1 cellular context compared by ENCODE assay signal in the genomic region with DNA sequence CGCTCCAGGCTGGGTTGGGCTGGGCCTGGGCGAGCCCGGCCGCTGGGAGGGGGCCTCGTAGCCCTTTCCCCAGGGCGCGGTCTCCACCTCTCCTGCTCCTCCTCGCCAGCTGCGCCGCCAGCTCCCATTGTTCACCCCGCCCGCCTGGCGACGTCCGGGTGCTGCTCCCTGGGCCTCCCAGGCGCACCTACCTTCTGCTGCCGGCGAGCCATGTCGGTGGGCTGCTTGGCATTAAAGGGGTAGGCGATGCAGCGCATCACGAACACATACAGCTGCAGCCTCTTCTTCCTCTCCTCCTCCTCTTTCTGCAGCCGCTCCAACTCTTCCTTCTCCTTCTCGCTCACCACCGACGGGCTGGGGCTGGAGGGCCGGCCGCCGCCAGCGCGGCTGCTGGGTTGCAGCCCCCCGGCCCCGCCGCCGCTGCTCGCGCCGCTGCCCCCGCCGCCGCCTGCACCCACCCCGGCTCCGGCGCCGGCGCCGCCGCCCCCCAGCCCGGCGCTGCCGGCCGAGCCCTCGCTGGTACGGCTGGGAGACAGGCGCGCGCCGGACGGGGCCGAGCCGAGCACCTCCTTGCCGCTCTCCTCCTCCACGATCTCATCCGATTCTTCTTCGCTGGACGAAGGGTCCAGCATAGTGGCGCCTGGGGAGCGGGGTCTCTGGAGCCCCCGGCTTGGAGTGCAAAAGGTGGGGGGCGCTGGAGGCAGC.
TF ChIP-seq lines count a peak whose summit lies in the region.

No MANE protein-coding gene starts in this region.

TF ChIP-seq in GM23338, 12 proteins besides CTCF, POLR2A, EP300 and RAD21 (continued from another document):
- TF ChIP-seq, protein P1, sequence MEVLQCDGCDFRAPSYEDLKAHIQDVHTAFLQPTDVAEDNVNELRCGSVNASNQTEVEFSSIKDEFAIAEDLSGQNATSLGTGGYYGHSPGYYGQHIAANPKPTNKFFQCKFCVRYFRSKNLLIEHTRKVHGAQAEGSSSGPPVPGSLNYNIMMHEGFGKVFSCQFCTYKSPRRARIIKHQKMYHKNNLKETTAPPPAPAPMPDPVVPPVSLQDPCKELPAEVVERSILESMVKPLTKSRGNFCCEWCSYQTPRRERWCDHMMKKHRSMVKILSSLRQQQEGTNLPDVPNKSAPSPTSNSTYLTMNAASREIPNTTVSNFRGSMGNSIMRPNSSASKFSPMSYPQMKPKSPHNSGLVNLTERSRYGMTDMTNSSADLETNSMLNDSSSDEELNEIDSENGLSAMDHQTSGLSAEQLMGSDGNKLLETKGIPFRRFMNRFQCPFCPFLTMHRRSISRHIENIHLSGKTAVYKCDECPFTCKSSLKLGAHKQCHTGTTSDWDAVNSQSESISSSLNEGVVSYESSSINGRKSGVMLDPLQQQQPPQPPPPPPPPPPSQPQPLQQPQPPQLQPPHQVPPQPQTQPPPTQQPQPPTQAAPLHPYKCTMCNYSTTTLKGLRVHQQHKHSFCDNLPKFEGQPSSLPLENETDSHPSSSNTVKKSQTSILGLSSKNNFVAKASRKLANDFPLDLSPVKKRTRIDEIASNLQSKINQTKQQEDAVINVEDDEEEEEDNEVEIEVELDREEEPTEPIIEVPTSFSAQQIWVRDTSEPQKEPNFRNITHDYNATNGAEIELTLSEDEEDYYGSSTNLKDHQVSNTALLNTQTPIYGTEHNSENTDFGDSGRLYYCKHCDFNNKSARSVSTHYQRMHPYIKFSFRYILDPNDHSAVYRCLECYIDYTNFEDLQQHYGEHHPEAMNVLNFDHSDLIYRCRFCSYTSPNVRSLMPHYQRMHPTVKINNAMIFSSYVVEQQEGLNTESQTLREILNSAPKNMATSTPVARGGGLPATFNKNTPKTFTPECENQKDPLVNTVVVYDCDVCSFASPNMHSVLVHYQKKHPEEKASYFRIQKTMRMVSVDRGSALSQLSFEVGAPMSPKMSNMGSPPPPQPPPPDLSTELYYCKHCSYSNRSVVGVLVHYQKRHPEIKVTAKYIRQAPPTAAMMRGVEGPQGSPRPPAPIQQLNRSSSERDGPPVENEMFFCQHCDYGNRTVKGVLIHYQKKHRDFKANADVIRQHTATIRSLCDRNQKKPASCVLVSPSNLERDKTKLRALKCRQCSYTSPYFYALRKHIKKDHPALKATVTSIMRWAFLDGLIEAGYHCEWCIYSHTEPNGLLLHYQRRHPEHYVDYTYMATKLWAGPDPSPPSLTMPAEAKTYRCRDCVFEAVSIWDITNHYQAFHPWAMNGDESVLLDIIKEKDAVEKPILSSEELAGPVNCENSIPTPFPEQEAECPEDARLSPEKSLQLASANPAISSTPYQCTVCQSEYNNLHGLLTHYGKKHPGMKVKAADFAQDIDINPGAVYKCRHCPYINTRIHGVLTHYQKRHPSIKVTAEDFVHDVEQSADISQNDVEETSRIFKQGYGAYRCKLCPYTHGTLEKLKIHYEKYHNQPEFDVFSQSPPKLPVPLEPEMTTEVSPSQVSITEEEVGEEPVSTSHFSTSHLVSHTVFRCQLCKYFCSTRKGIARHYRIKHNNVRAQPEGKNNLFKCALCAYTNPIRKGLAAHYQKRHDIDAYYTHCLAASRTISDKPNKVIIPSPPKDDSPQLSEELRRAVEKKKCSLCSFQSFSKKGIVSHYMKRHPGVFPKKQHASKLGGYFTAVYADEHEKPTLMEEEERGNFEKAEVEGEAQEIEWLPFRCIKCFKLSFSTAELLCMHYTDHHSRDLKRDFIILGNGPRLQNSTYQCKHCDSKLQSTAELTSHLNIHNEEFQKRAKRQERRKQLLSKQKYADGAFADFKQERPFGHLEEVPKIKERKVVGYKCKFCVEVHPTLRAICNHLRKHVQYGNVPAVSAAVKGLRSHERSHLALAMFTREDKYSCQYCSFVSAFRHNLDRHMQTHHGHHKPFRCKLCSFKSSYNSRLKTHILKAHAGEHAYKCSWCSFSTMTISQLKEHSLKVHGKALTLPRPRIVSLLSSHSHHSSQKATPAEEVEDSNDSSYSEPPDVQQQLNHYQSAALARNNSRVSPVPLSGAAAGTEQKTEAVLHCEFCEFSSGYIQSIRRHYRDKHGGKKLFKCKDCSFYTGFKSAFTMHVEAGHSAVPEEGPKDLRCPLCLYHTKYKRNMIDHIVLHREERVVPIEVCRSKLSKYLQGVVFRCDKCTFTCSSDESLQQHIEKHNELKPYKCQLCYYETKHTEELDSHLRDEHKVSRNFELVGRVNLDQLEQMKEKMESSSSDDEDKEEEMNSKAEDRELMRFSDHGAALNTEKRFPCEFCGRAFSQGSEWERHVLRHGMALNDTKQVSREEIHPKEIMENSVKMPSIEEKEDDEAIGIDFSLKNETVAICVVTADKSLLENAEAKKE (CRISPR knock-in tag; IDR thresholded peaks at IDR 0.05), result no peak
- TF ChIP-seq EZH2 (IDR thresholded peaks at IDR 0.05; ENCODE audit: low read depth, unreplicated experiment), result no peak
